ENCODE assay signal across 8 cellular contexts in the genomic region with DNA sequence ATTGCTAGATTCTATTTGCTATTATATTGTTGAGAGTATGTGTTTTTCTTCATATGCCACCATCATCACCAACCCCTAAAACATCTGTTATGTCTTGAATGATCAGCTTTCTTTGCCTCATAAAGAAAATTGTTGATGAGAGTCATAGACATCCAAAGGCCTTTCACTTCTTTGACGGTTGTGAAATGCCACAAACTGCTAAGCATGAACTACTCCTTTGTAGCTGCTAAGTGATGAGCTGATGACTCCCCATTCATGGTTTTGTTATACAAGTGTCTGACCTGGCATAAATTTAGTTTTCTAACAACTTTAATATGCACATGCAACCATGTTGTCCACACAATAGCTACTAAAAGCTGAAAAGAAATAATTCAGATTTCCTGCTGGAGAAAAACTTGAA. TPM values are rescaled to one million over a fixed set of nuclear protein-coding genes. Genes with fewer than 3 reads are reported as not detected.
A peak's percentile ranks its signal among the peaks of the same experiment; 100 is the strongest.
DNase-seq lines count a peak whose midpoint lies in the region; ATAC-seq and TF ChIP-seq lines count a peak whose summit lies in the region.

No MANE protein-coding gene starts in this region.

- peaks cover 5% of the 10 kb centered on the region for H3K36me3 Mint-ChIP-seq in activated naive CD4-positive, alpha-beta T cell treated with anti-CD3 and anti-CD28 coated beads, Interleukin-2, amount 50 U/mL, for 24 hours
- peaks cover 3% of the 10 kb centered on the region for H3K36me3 Mint-ChIP-seq in activated naive CD8-positive, alpha-beta T cell treated with anti-CD3 and anti-CD28 coated beads, Interleukin-2, amount 10 ng/mL, durations not matched to agents 7 days and 5 days
- peaks cover 1% of the 10 kb centered on the region for H3K36me3 Mint-ChIP-seq in mesothelial cell of epicardium

- no peak for ATAC-seq in activated naive CD8-positive, alpha-beta T cell treated with anti-CD3 and anti-CD28 coated beads, Interleukin-2, amount 10 ng/mL, durations not matched to agents 7 days and 5 days (ENCODE audit: low read depth)
- no peak for ATAC-seq in upper lobe of right lung

- peak overlapping the region; percentile 100 for H3K4me3 Mint-ChIP-seq in activated naive CD4-positive, alpha-beta T cell treated with anti-CD3 and anti-CD28 coated beads, Interleukin-2, amount 50 U/mL, for 24 hours
- peak overlapping the region; percentile 57 for H3K4me3 Mint-ChIP-seq in activated naive CD8-positive, alpha-beta T cell treated with anti-CD3 and anti-CD28 coated beads, Interleukin-2, amount 10 ng/mL, durations not matched to agents 7 days and 5 days
- peak overlapping the region; percentile 99 for H3K4me3 Mint-ChIP-seq in mesothelial cell of epicardium

- peak overlapping the region; percentile 83 for H3K27ac Mint-ChIP-seq in activated naive CD4-positive, alpha-beta T cell treated with anti-CD3 and anti-CD28 coated beads, Interleukin-2, amount 50 U/mL, for 24 hours
- H3K27ac Mint-ChIP-seq in activated naive CD8-positive, alpha-beta T cell treated with anti-CD3 and anti-CD28 coated beads, Interleukin-2, amount 10 ng/mL, durations not matched to agents 7 days and 5 days: no peak overlapping the region
- no peak overlapping the region for H3K27ac Mint-ChIP-seq in mesothelial cell of epicardium

- peaks cover 22% of the 10 kb centered on the region for H3K4me1 ChIP-seq in upper lobe of right lung

- H3K27me3 ChIP-seq in upper lobe of right lung: no peaks in the 10 kb centered on the region

- POLR2A ChIA-PET in activated naive CD8-positive, alpha-beta T cell treated with anti-CD3 and anti-CD28 coated beads, Interleukin-2, amount 10 ng/mL, durations not matched to agents 7 days and 5 days (lab: Charles Lee): interaction anchor here (0.7 to 1.7 kb wide), 5 partner anchors 9 to 429 kb away, joined by 3 to 11 read pairs (median 4); partner anchors contain the start of gene ENPP3

- intact Hi-C loops in upper lobe of right lung (cut with DNase I): no loop called here

- DNase-seq in activated naive CD4-positive, alpha-beta T cell (lab: John Stamatoyannopoulos, UW): no peak
- no peak for DNase-seq in activated naive CD8-positive, alpha-beta T cell treated with anti-CD3 and anti-CD28 coated beads, Interleukin-2, amount 10 ng/mL, durations not matched to agents 7 days and 5 days
- DNase-seq in mesothelial cell of epicardium (ENCODE audit: low spot score in 2 of 2, unreplicated experiment in 2 of 2) (no peak), upper lobe of right lung (no peak), NCI-H1105 treated with DMSO at 0.1 percent for 48 hours (lab: John Stamatoyannopoulos, UW) (no peak), UCSD-AML1 (lab: John Stamatoyannopoulos, UW; ENCODE audit: unreplicated experiment) (no peak), NCI-H226 (no peak)

- TF ChIP-seq CTCF in mesothelial cell of epicardium (IDR thresholded peaks at IDR 0.05; ENCODE audit: unreplicated experiment) (no peak), upper lobe of right lung (IDR thresholded peaks at IDR 0.05) (no peak)

- H3K27me3 Mint-ChIP-seq in activated naive CD4-positive, alpha-beta T cell treated with anti-CD3 and anti-CD28 coated beads, Interleukin-2, amount 50 U/mL, for 24 hours: no peaks in the 10 kb centered on the region
- H3K27me3 Mint-ChIP-seq in activated naive CD8-positive, alpha-beta T cell treated with anti-CD3 and anti-CD28 coated beads, Interleukin-2, amount 10 ng/mL, durations not matched to agents 7 days and 5 days: no peaks in the 10 kb centered on the region
- peaks cover 6% of the 10 kb centered on the region for H3K27me3 Mint-ChIP-seq in mesothelial cell of epicardium (ENCODE audit: low read depth)

- H3K9me3 Mint-ChIP-seq in activated naive CD4-positive, alpha-beta T cell treated with anti-CD3 and anti-CD28 coated beads, Interleukin-2, amount 50 U/mL, for 24 hours: no peaks in the 10 kb centered on the region
- H3K9me3 Mint-ChIP-seq in activated naive CD8-positive, alpha-beta T cell treated with anti-CD3 and anti-CD28 coated beads, Interleukin-2, amount 10 ng/mL, durations not matched to agents 7 days and 5 days: no peaks in the 10 kb centered on the region
- H3K9me3 Mint-ChIP-seq in mesothelial cell of epicardium: no peaks in the 10 kb centered on the region

- peak overlapping the region; percentile 82 for H3K27ac ChIP-seq in upper lobe of right lung

- H3K4me1 Mint-ChIP-seq in activated naive CD4-positive, alpha-beta T cell treated with anti-CD3 and anti-CD28 coated beads, Interleukin-2, amount 50 U/mL, for 24 hours: peaks cover 44% of the 10 kb centered on the region
- H3K4me1 Mint-ChIP-seq in activated naive CD8-positive, alpha-beta T cell treated with anti-CD3 and anti-CD28 coated beads, Interleukin-2, amount 10 ng/mL, durations not matched to agents 7 days and 5 days: peaks cover 16% of the 10 kb centered on the region
- H3K4me1 Mint-ChIP-seq in mesothelial cell of epicardium: peaks cover 17% of the 10 kb centered on the region

- H3K36me3 ChIP-seq in upper lobe of right lung: peaks cover 20% of the 10 kb centered on the region

- H3K9me3 ChIP-seq in upper lobe of right lung: no peaks in the 10 kb centered on the region

- peak overlapping the region; percentile 72 for H3K4me3 ChIP-seq in upper lobe of right lung

RNA-seq across cellular contexts. Expression of gene MED23, which starts 0.7 kb away (rescaled TPM):
- 10 to 100 TPM; 35.9 to 40.3 TPM for total RNA-seq in activated naive CD8-positive, alpha-beta T cell treated with anti-CD3 and anti-CD28 coated beads, Interleukin-2, amount 10 ng/mL, durations not matched to agents 7 days and 5 days
- total RNA-seq in mesothelial cell of epicardium: 39.3 to 41.9 TPM (median 39.7 TPM) in 3 replicates
- total RNA-seq in upper lobe of right lung: 25.8 TPM

RNA-seq across cellular contexts. Expression of gene ENPP3, which starts 8.4 kb away (rescaled TPM):
- total RNA-seq in activated naive CD8-positive, alpha-beta T cell treated with anti-CD3 and anti-CD28 coated beads, Interleukin-2, amount 10 ng/mL, durations not matched to agents 7 days and 5 days: under 1 TPM; 0.36 to 0.96 TPM
- total RNA-seq in mesothelial cell of epicardium (0.81 to 1.3 TPM (median 0.89 TPM) in 3 replicates), upper lobe of right lung (0.87 TPM)

RNA-seq across cellular contexts. Expression of gene ARG1, which starts 55.7 kb away (rescaled TPM):
- not detected for total RNA-seq in activated naive CD8-positive, alpha-beta T cell treated with anti-CD3 and anti-CD28 coated beads, Interleukin-2, amount 10 ng/mL, durations not matched to agents 7 days and 5 days
- not detected in 3 replicates for total RNA-seq in mesothelial cell of epicardium
- total RNA-seq in upper lobe of right lung: 1.3 TPM
